In genomic region chr3:16335364-16335763, GRCh38 we compare ENCODE assay signal across 1 cellular context.
TF ChIP-seq lines count a peak whose summit lies in the region.

No MANE protein-coding gene starts in this region.

TF ChIP-seq in HepG2, 621 proteins besides CTCF, POLR2A, EP300 and RAD21:
- TF ChIP-seq, protein P1, sequence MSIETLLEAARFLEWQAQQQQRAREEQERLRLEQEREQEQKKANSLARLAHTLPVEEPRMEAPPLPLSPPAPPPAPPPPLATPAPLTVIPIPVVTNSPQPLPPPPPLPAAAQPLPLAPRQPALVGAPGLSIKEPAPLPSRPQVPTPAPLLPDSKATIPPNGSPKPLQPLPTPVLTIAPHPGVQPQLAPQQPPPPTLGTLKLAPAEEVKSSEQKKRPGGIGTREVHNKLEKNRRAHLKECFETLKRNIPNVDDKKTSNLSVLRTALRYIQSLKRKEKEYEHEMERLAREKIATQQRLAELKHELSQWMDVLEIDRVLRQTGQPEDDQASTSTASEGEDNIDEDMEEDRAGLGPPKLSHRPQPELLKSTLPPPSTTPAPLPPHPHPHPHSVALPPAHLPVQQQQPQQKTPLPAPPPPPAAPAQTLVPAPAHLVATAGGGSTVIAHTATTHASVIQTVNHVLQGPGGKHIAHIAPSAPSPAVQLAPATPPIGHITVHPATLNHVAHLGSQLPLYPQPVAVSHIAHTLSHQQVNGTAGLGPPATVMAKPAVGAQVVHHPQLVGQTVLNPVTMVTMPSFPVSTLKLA (IDR thresholded peaks at IDR 0.05), result peak; percentile 98
- no peak for TF ChIP-seq CHCHD3 (CRISPR knock-in tag; IDR thresholded peaks at IDR 0.05)
- no peak for TF ChIP-seq THYN1 (CRISPR knock-in tag; IDR thresholded peaks at IDR 0.05; ENCODE audit: borderline replicate concordance, low read depth)
- no peak for TF ChIP-seq U2AF1 (optimal IDR thresholded peaks at IDR 0.05; ENCODE audit: low read depth, low read length)
- TF ChIP-seq PLRG1 (conservative IDR thresholded peaks at IDR 0.05), result no peak
TF ChIP-seq in HepG2: peak in this region for 1.
